Comparison of ENCODE assay signal across 8 cellular contexts in genomic region chr15:64836023-64836536, GRCh38. TPM values are rescaled to one million over a fixed set of nuclear protein-coding genes. Genes with fewer than 3 reads are reported as not detected.
DNase-seq lines count a peak whose midpoint lies in the region; TF ChIP-seq lines count a peak whose summit lies in the region.

No MANE protein-coding gene starts in this region.

- peaks cover 5% of the 10 kb centered on the region for H3K36me3 Mint-ChIP-seq in activated CD4-positive, alpha-beta T cell treated with anti-CD3 and anti-CD28 coated beads, Interleukin-2, amount 10 ng/mL, durations not matched to agents 7 days and 5 days (ENCODE audit: low read depth)
- H3K36me3 Mint-ChIP-seq in activated CD4-positive, alpha-beta memory T cell treated with anti-CD3 and anti-CD28 coated beads, Interleukin-2, amount 10 ng/mL, durations not matched to agents 7 days and 5 days (ENCODE audit: low read depth), result peaks cover 2% of the 10 kb centered on the region

- TF ChIP-seq CTCF in GM10266 (IDR thresholded peaks at IDR 0.05; ENCODE audit: control insufficient read depth, insufficient read depth, low read depth, missing control alignments), result no peak

- H3K4me1 Mint-ChIP-seq in activated CD4-positive, alpha-beta T cell treated with anti-CD3 and anti-CD28 coated beads, Interleukin-2, amount 10 ng/mL, durations not matched to agents 7 days and 5 days, result peaks cover 48% of the 10 kb centered on the region
- H3K4me1 Mint-ChIP-seq in activated CD4-positive, alpha-beta memory T cell treated with anti-CD3 and anti-CD28 coated beads, Interleukin-2, amount 10 ng/mL, durations not matched to agents 7 days and 5 days, result peaks cover 47% of the 10 kb centered on the region

- H3K4me3 Mint-ChIP-seq in activated CD4-positive, alpha-beta T cell treated with anti-CD3 and anti-CD28 coated beads, Interleukin-2, amount 10 ng/mL, durations not matched to agents 7 days and 5 days, result peak overlapping the region; percentile 48
- peak overlapping the region; percentile 35 for H3K4me3 Mint-ChIP-seq in activated CD4-positive, alpha-beta memory T cell treated with anti-CD3 and anti-CD28 coated beads, Interleukin-2, amount 10 ng/mL, durations not matched to agents 7 days and 5 days

- peaks cover 10% of the 10 kb centered on the region; the same call in 1 of the 2 replicates for H3K4me1 ChIP-seq in iPS-20b (ENCODE audit: insufficient read depth, low read length)

- H3K27me3 Mint-ChIP-seq in activated CD4-positive, alpha-beta T cell treated with anti-CD3 and anti-CD28 coated beads, Interleukin-2, amount 10 ng/mL, durations not matched to agents 7 days and 5 days, result no peaks in the 10 kb centered on the region
- no peaks in the 10 kb centered on the region for H3K27me3 Mint-ChIP-seq in activated CD4-positive, alpha-beta memory T cell treated with anti-CD3 and anti-CD28 coated beads, Interleukin-2, amount 10 ng/mL, durations not matched to agents 7 days and 5 days

- H3K9me3 ChIP-seq in iPS-20b (ENCODE audit: insufficient read depth, low read depth, low read length), result no peaks in the 10 kb centered on the region

- no peaks in the 10 kb centered on the region for H3K27me3 ChIP-seq in iPS-20b (ENCODE audit: insufficient read depth, low read length)

- H3K9me3 Mint-ChIP-seq in activated CD4-positive, alpha-beta T cell treated with anti-CD3 and anti-CD28 coated beads, Interleukin-2, amount 10 ng/mL, durations not matched to agents 7 days and 5 days, result peaks cover 7% of the 10 kb centered on the region
- no peaks in the 10 kb centered on the region for H3K9me3 Mint-ChIP-seq in activated CD4-positive, alpha-beta memory T cell treated with anti-CD3 and anti-CD28 coated beads, Interleukin-2, amount 10 ng/mL, durations not matched to agents 7 days and 5 days

- H3K9ac ChIP-seq in iPS-20b (ENCODE audit: low read depth, low read length), result no peak overlapping the region; the same call in 1 of the 2 replicates

- no peaks in the 10 kb centered on the region for H3K36me3 ChIP-seq in iPS-20b (ENCODE audit: insufficient read depth, low read depth, low read length)

- no peak overlapping the region for H3K27ac ChIP-seq in iPS-20b (ENCODE audit: low read length)
- H3K27ac ChIP-seq in substantia nigra (ENCODE audit: low read depth, low read length, poor library complexity, severe bottlenecking), result peak overlapping the region; percentile 51

- DNase-seq in activated CD4-positive, alpha-beta T cell treated with anti-CD3 and anti-CD28 coated beads, Interleukin-2, amount 10 ng/mL, durations not matched to agents 7 days and 5 days, result no peak
- DNase-seq in activated CD4-positive, alpha-beta T cell treated with anti-CD3 and anti-CD28 coated beads for 48 hours, result no peak
- DNase-seq in activated CD4-positive, alpha-beta memory T cell treated with anti-CD3 and anti-CD28 coated beads, Interleukin-2, amount 10 ng/mL, durations not matched to agents 7 days and 5 days, result no peak
- DNase-seq in substantia nigra (lab: John Stamatoyannopoulos, UW) (no peak), putamen (ENCODE audit: low spot score) (no peak), HEK293T (ENCODE audit: extremely low spot score) (no peak), GM10266 (ENCODE audit: extremely low spot score) (no peak)

- peak overlapping the region; percentile 28; the same call in 1 of the 2 replicates for H3K4me3 ChIP-seq in iPS-20b (ENCODE audit: low read length)

- POLR2A ChIA-PET in activated CD4-positive, alpha-beta T cell treated with anti-CD3 and anti-CD28 coated beads, Interleukin-2, amount 10 ng/mL, durations not matched to agents 7 days and 5 days (lab: Charles Lee), result no interaction called here
- POLR2A ChIA-PET in activated CD4-positive, alpha-beta memory T cell treated with anti-CD3 and anti-CD28 coated beads, Interleukin-2, amount 10 ng/mL, durations not matched to agents 7 days and 5 days (lab: Charles Lee), result interaction anchor here (0.7 to 8.1 kb wide), 5 partner anchors 9 to 67 kb away, joined by 3 to 148 read pairs (median 4); partner anchors contain the start of gene PIF1
- POLR2A ChIA-PET in HEK293T (lab: Yijun Ruan, JAX), result interaction anchor here (1.0 kb wide), 1 partner anchor 11 kb away, joined by 4 read pairs; the partner anchor contains the start of gene PIF1

- H3K27ac Mint-ChIP-seq in activated CD4-positive, alpha-beta T cell treated with anti-CD3 and anti-CD28 coated beads, Interleukin-2, amount 10 ng/mL, durations not matched to agents 7 days and 5 days, result peak overlapping the region; percentile 85
- peak overlapping the region; percentile 55 for H3K27ac Mint-ChIP-seq in activated CD4-positive, alpha-beta memory T cell treated with anti-CD3 and anti-CD28 coated beads, Interleukin-2, amount 10 ng/mL, durations not matched to agents 7 days and 5 days

- CTCF ChIA-PET in activated CD4-positive, alpha-beta T cell treated with anti-CD3 and anti-CD28 coated beads, Interleukin-2, amount 10 ng/mL, durations not matched to agents 7 days and 5 days (lab: Charles Lee), result interaction anchor here (0.6 to 3.4 kb wide), 17 partner anchors 8 to 144 kb away, joined by 3 to 26 read pairs (median 4); partner anchors contain the start of gene PIF1
- CTCF ChIA-PET in activated CD4-positive, alpha-beta memory T cell treated with anti-CD3 and anti-CD28 coated beads, Interleukin-2, amount 10 ng/mL, durations not matched to agents 7 days and 5 days (lab: Charles Lee), result interaction anchor here (0.8 to 8.9 kb wide), 22 partner anchors 8 to 173 kb away, joined by 3 to 105 read pairs (median 6); partner anchors contain the start of gene PIF1
- CTCF ChIA-PET in HEK293T (lab: Yijun Ruan, JAX), result interaction anchor here (0.6 kb wide), 1 partner anchor 111 kb away, joined by 5 read pairs; no protein-coding TSS in a partner anchor

TF ChIP-seq in HEK293T, 16 proteins besides CTCF, POLR2A, EP300 and RAD21:
- TF ChIP-seq ARNT (IDR thresholded peaks at IDR 0.05) (no peak), ZNF384 (IDR thresholded peaks at IDR 0.05) (no peak), HDGF (IDR thresholded peaks at IDR 0.05; ENCODE audit: borderline replicate concordance) (no peak), SUZ12 (IDR thresholded peaks at IDR 0.05) (no peak), NFRKB (IDR thresholded peaks at IDR 0.05) (no peak), FOXA1 (IDR thresholded peaks at IDR 0.05) (no peak), BHLHE40 (IDR thresholded peaks at IDR 0.05; ENCODE audit: borderline replicate concordance) (no peak), FOXK2 (IDR thresholded peaks at IDR 0.05) (no peak), FOXM1 (IDR thresholded peaks at IDR 0.05; ENCODE audit: borderline replicate concordance) (no peak), CTBP1 (IDR thresholded peaks at IDR 0.05; ENCODE audit: borderline replicate concordance) (no peak), ELF4 (IDR thresholded peaks at IDR 0.05) (no peak), LEF1 (IDR thresholded peaks at IDR 0.05; ENCODE audit: borderline replicate concordance) (no peak), TARDBP (IDR thresholded peaks at IDR 0.05) (no peak), SP1 (IDR thresholded peaks at IDR 0.05) (no peak), L3MBTL2 (conservative IDR thresholded peaks at IDR 0.05) (no peak)
- TF ChIP-seq, protein P1, sequence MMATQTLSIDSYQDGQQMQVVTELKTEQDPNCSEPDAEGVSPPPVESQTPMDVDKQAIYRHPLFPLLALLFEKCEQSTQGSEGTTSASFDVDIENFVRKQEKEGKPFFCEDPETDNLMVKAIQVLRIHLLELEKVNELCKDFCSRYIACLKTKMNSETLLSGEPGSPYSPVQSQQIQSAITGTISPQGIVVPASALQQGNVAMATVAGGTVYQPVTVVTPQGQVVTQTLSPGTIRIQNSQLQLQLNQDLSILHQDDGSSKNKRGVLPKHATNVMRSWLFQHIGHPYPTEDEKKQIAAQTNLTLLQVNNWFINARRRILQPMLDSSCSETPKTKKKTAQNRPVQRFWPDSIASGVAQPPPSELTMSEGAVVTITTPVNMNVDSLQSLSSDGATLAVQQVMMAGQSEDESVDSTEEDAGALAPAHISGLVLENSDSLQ (IDR thresholded peaks at IDR 0.05), result no peak

RNA-seq across cellular contexts. Expression of gene PLEKHO2, which starts 5.6 kb away (rescaled TPM):
- total RNA-seq in activated CD4-positive, alpha-beta T cell treated with anti-CD3 and anti-CD28 coated beads, Interleukin-2, amount 10 ng/mL, durations not matched to agents 7 days and 5 days, result 10 to 100 TPM; 25.4 to 27.6 TPM
- 10 to 100 TPM; 32.9 to 33.1 TPM for total RNA-seq in activated CD4-positive, alpha-beta memory T cell treated with anti-CD3 and anti-CD28 coated beads, Interleukin-2, amount 10 ng/mL, durations not matched to agents 7 days and 5 days

RNA-seq across cellular contexts. Expression of gene PIF1, which starts 10.6 kb away (rescaled TPM):
- total RNA-seq in activated CD4-positive, alpha-beta T cell treated with anti-CD3 and anti-CD28 coated beads, Interleukin-2, amount 10 ng/mL, durations not matched to agents 7 days and 5 days, result 10 to 100 TPM; 56.8 to 66.1 TPM
- total RNA-seq in activated CD4-positive, alpha-beta memory T cell treated with anti-CD3 and anti-CD28 coated beads, Interleukin-2, amount 10 ng/mL, durations not matched to agents 7 days and 5 days, result 10 to 100 TPM; 46.1 to 49.1 TPM
